26 cellular contexts compared by ENCODE assay signal in genomic region chr3:63042866-63043265, GRCh38.
"Had no signal": no experiment of that assay in that cellular context is flagged by ENCODE, and none has a peak within 500 bp of the region (broad histone marks: within the 10 kb centered on the region; RNA-seq: fewer than 3 reads in every experiment).

No MANE protein-coding gene starts in this region.

- H3K4me1 Mint-ChIP-seq: immature natural killer cell; naive thymus-derived CD8-positive, alpha-beta T cell; neural progenitor cell had no signal

- DNase-seq: immature natural killer cell; kidney; left colon; lower lobe of right lung; mesenchymal stem cell; naive thymus-derived CD8-positive, alpha-beta T cell; nephron progenitor cell; psoas muscle; right lobe of liver; stimulated activated CD4-positive, alpha-beta T cell treated with anti-CD3 and anti-CD28 coated beads, Interleukin-1b, Interleukin-23, amount 100 ng/mL, for 48 hours; stimulated activated CD4-positive, alpha-beta T cell treated with anti-CD3 and anti-CD28 coated beads, Interleukin-2, amount 100 ng/mL, for 48 hours; stimulated activated CD4-positive, alpha-beta T cell treated with anti-CD3 and anti-CD28 coated beads, Interleukin-4, amount 100 ng/mL, for 4 hours; stimulated activated CD8-positive, alpha-beta memory T cell treated with anti-CD3 and anti-CD28 coated beads, Interleukin-4, amount 100 ng/mL, for 48 hours; stimulated activated naive CD8-positive, alpha-beta T cell treated with anti-CD3 and anti-CD28 coated beads, Interleukin-15, Interleukin-2, amounts not matched to agents 100 U/mL and 50 U/mL, for 24 hours; stomach had no signal

- H3K27ac Mint-ChIP-seq: immature natural killer cell; naive thymus-derived CD8-positive, alpha-beta T cell; nephron progenitor cell; neural progenitor cell; stimulated activated memory B cell treated with anti-CD40 and anti-IgM and Interleukin-4, amounts not matched to agents 10 μg/mL and 1 μg/mL and 100 μg/mL, for 72 hours; type B pancreatic cell had no signal

- ATAC-seq: naive thymus-derived CD8-positive, alpha-beta T cell; psoas muscle; right lobe of liver; stimulated activated memory B cell treated with anti-CD40 and anti-IgM and Interleukin-4, amounts not matched to agents 10 μg/mL and 1 μg/mL and 100 μg/mL, for 72 hours; stimulated activated naive CD8-positive, alpha-beta T cell treated with anti-CD3 and anti-CD28 coated beads, Interleukin-15, Interleukin-2, amounts not matched to agents 100 U/mL and 50 U/mL, for 24 hours had no signal

- H3K4me3 ChIP-seq: left lung, lower lobe of right lung, neural progenitor cell, psoas muscle, right atrium auricular region, right lobe of liver, smooth muscle cell, stomach, suprapubic skin, tibial nerve, vagina had no signal

- H3K27ac ChIP-seq: left lung, lower lobe of right lung, neural progenitor cell, neutrophil, parathyroid adenoma, psoas muscle, right atrium auricular region, right lobe of liver, stomach, suprapubic skin, tibial nerve, vagina had no signal

- H3K4me3 Mint-ChIP-seq: immature natural killer cell; naive thymus-derived CD8-positive, alpha-beta T cell; nephron progenitor cell; neural progenitor cell; stimulated activated memory B cell treated with anti-CD40 and anti-IgM and Interleukin-4, amounts not matched to agents 10 μg/mL and 1 μg/mL and 100 μg/mL, for 72 hours; type B pancreatic cell had no signal

- H3K27me3 Mint-ChIP-seq: naive thymus-derived CD8-positive, alpha-beta T cell; stimulated activated memory B cell treated with anti-CD40 and anti-IgM and Interleukin-4, amounts not matched to agents 10 μg/mL and 1 μg/mL and 100 μg/mL, for 72 hours had no signal

- H3K36me3 Mint-ChIP-seq: immature natural killer cell, neural progenitor cell, type B pancreatic cell had no signal
